28 cellular contexts compared by ENCODE assay signal in genomic region chr2:16049406-16049805, GRCh38.
"Had no signal": no experiment of that assay in that cellular context is flagged by ENCODE, and none has a peak within 500 bp of the region (broad histone marks: within the 10 kb centered on the region; RNA-seq: fewer than 3 reads in every experiment).

No MANE protein-coding gene starts in this region.

- H3K4me3 Mint-ChIP-seq: naive thymus-derived CD8-positive, alpha-beta T cell; nephron progenitor cell; stimulated activated effector memory CD8-positive, alpha-beta T cell treated with anti-CD3 and anti-CD28 coated beads, Interleukin-12 subunit alpha, Interleukin-12 subunit beta, amount 100 ng/mL, for 72 hours had no signal

- ATAC-seq: heart right ventricle; left cardiac atrium; left lung; naive thymus-derived CD8-positive, alpha-beta T cell; psoas muscle; right cardiac atrium; stimulated activated effector memory CD8-positive, alpha-beta T cell treated with anti-CD3 and anti-CD28 coated beads, Interleukin-12 subunit alpha, Interleukin-12 subunit beta, amount 100 ng/mL, for 72 hours had no signal

- H3K27me3 ChIP-seq: left lung, ovary, stomach, thyroid gland, vagina had no signal

- H3K4me1 Mint-ChIP-seq: naive thymus-derived CD8-positive, alpha-beta T cell; stimulated activated effector memory CD8-positive, alpha-beta T cell treated with anti-CD3 and anti-CD28 coated beads, Interleukin-12 subunit alpha, Interleukin-12 subunit beta, amount 100 ng/mL, for 72 hours had no signal

- H3K9me3 ChIP-seq: esophagus squamous epithelium, left lung, ovary, psoas muscle, sigmoid colon, stomach, thyroid gland, vagina had no signal

- H3K36me3 Mint-ChIP-seq: naive thymus-derived CD8-positive, alpha-beta T cell; stimulated activated effector memory CD8-positive, alpha-beta T cell treated with anti-CD3 and anti-CD28 coated beads, Interleukin-12 subunit alpha, Interleukin-12 subunit beta, amount 100 ng/mL, for 72 hours had no signal

- DNase-seq: dermis blood vessel endothelial cell; effector memory CD4-positive, alpha-beta T cell; erythroblast; esophagus squamous epithelium; foreskin melanocyte; glutamatergic neuron; heart right ventricle; hippocampal formation; left cardiac atrium; left lung; mesenchymal stem cell; midbrain; naive thymus-derived CD8-positive, alpha-beta T cell; nephron progenitor cell; nucleus accumbens; ovary; posterior cingulate gyrus; psoas muscle; right cardiac atrium; sigmoid colon; stimulated activated CD4-positive, alpha-beta T cell treated with anti-CD3 and anti-CD28 coated beads, Interleukin-2, amount 100 ng/mL, for 24 hours; stimulated activated CD4-positive, alpha-beta T cell treated with anti-CD3 and anti-CD28 coated beads, Interleukin-4, amount 100 ng/mL, for 24 hours; stimulated activated naive CD4-positive, alpha-beta T cell treated with Interleukin-2 at 50 U/mL for 16 hours; stomach; thyroid gland; trophoblast cell had no signal

- H3K4me1 ChIP-seq: esophagus squamous epithelium, heart right ventricle, left lung, psoas muscle, sigmoid colon, stomach, thyroid gland, vagina had no signal

- H3K27ac ChIP-seq: esophagus squamous epithelium, heart right ventricle, left lung, ovary, psoas muscle, sigmoid colon, stomach, thyroid gland, vagina had no signal

- H3K36me3 ChIP-seq: esophagus squamous epithelium, heart right ventricle, left lung, ovary, sigmoid colon, stomach, thyroid gland, vagina had no signal

- H3K27ac Mint-ChIP-seq: naive thymus-derived CD8-positive, alpha-beta T cell; nephron progenitor cell; stimulated activated effector memory CD8-positive, alpha-beta T cell treated with anti-CD3 and anti-CD28 coated beads, Interleukin-12 subunit alpha, Interleukin-12 subunit beta, amount 100 ng/mL, for 72 hours had no signal

- H3K4me3 ChIP-seq: esophagus squamous epithelium, heart right ventricle, left lung, ovary, psoas muscle, sigmoid colon, stomach, thyroid gland, vagina had no signal
